ENCODE assay signal across 18 cellular contexts in genomic region chrX:107632291-107632690, GRCh38.
"Had no signal": no experiment of that assay in that cellular context is flagged by ENCODE, and none has a peak within 500 bp of the region (broad histone marks: within the 10 kb centered on the region; RNA-seq: fewer than 3 reads in every experiment).

No MANE protein-coding gene starts in this region.

- H3K4me3 Mint-ChIP-seq: activated naive CD8-positive, alpha-beta T cell treated with anti-CD3 and anti-CD28 coated beads for 36 hours; neural crest cell; T-cell had no signal

- H3K36me3 ChIP-seq: ascending aorta, cardiac muscle cell, gastrocnemius medialis, ovary, WERI-Rb-1 had no signal

- H3K9me3 ChIP-seq: ascending aorta, gastrocnemius medialis, ovary, testis had no signal

- H3K27me3 Mint-ChIP-seq: activated naive CD8-positive, alpha-beta T cell treated with anti-CD3 and anti-CD28 coated beads for 36 hours; stimulated activated naive CD8-positive, alpha-beta T cell treated with anti-CD3 and anti-CD28 coated beads, Interleukin-15, amount 100 ng/mL, for 72 hours had no signal

- H3K9me3 Mint-ChIP-seq: activated naive CD8-positive, alpha-beta T cell treated with anti-CD3 and anti-CD28 coated beads for 36 hours; neural crest cell; stimulated activated naive CD8-positive, alpha-beta T cell treated with anti-CD3 and anti-CD28 coated beads, Interleukin-15, amount 100 ng/mL, for 72 hours; T-cell had no signal

- H3K27ac ChIP-seq: ascending aorta, cardiac muscle cell, coronary artery, gastrocnemius medialis, ovary, testis, WERI-Rb-1 had no signal

- H3K27me3 ChIP-seq: ascending aorta, cardiac muscle cell, gastrocnemius medialis, ovary, testis had no signal

- H3K4me1 ChIP-seq: ascending aorta, testis had no signal

- H3K27ac Mint-ChIP-seq: activated naive CD8-positive, alpha-beta T cell treated with anti-CD3 and anti-CD28 coated beads for 36 hours; stimulated activated naive CD8-positive, alpha-beta T cell treated with anti-CD3 and anti-CD28 coated beads, Interleukin-15, amount 100 ng/mL, for 72 hours; T-cell had no signal

- DNase-seq: activated CD4-positive, alpha-beta T cell treated with anti-CD3 and anti-CD28 coated beads for 48 hours; activated CD8-positive, alpha-beta memory T cell treated with anti-CD3 and anti-CD28 coated beads for 24 hours; activated effector memory CD4-positive, alpha-beta T cell treated with Interleukin-2 at 50 U/mL for 16 hours; activated naive CD8-positive, alpha-beta T cell treated with anti-CD3 and anti-CD28 coated beads for 36 hours; effector CD4-positive, alpha-beta T cell; gastrocnemius medialis; kidney; ovary; stimulated activated CD4-positive, alpha-beta T cell treated with anti-CD3 and anti-CD28 coated beads, Interleukin-15, amount 100 ng/mL, for 24 hours; stimulated activated CD4-positive, alpha-beta T cell treated with anti-CD3 and anti-CD28 coated beads, Interleukin-4, amount 100 ng/mL, for 24 hours; stimulated activated naive CD8-positive, alpha-beta T cell treated with anti-CD3 and anti-CD28 coated beads, Interleukin-15, amount 100 ng/mL, for 72 hours; T-cell; testis; WERI-Rb-1 had no signal

- H3K36me3 Mint-ChIP-seq: T-cell had no signal

- H3K4me3 ChIP-seq: ascending aorta, cardiac muscle cell, coronary artery, gastrocnemius medialis, ovary, testis had no signal
